Comparison of ENCODE assay signal across 33 cellular contexts in genomic region chr11:125455851-125456250, GRCh38.
"Had no signal": no experiment of that assay in that cellular context is flagged by ENCODE, and none has a peak within 500 bp of the region (broad histone marks: within the 10 kb centered on the region; RNA-seq: fewer than 3 reads in every experiment).

No MANE protein-coding gene starts in this region.

- H3K9me3 Mint-ChIP-seq: activated CD4-positive, alpha-beta memory T cell treated with anti-CD3 and anti-CD28 coated beads, Interleukin-2, amount 10 ng/mL, durations not matched to agents 7 days and 5 days; activated CD4-positive, alpha-beta T cell treated with anti-CD3 and anti-CD28 coated beads, Interleukin-2, amount 10 ng/mL, durations not matched to agents 7 days and 5 days; activated T-cell treated with anti-CD3 and anti-CD28 coated beads, Interleukin-2, amount 50 U/mL, for 72 hours; nephron; stimulated activated memory B cell treated with anti-CD40 and anti-IgM and Interleukin-4, amounts not matched to agents 10 μg/mL and 1 μg/mL and 100 μg/mL, for 72 hours had no signal

- H3K27me3 Mint-ChIP-seq: activated CD4-positive, alpha-beta memory T cell treated with anti-CD3 and anti-CD28 coated beads, Interleukin-2, amount 10 ng/mL, durations not matched to agents 7 days and 5 days; activated CD4-positive, alpha-beta T cell treated with anti-CD3 and anti-CD28 coated beads, Interleukin-2, amount 10 ng/mL, durations not matched to agents 7 days and 5 days; activated naive CD8-positive, alpha-beta T cell; stimulated activated memory B cell treated with anti-CD40 and anti-IgM and Interleukin-4, amounts not matched to agents 10 μg/mL and 1 μg/mL and 100 μg/mL, for 72 hours had no signal

- H3K79me2 ChIP-seq: parathyroid adenoma had no signal

- H3K36me3 Mint-ChIP-seq: activated CD8-positive, alpha-beta memory T cell treated with anti-CD3 and anti-CD28 coated beads, Interleukin-2, amount 10 ng/mL, durations not matched to agents 7 days and 5 days; activated naive CD8-positive, alpha-beta T cell; stimulated activated memory B cell treated with anti-CD40 and anti-IgM and Interleukin-4, amounts not matched to agents 10 μg/mL and 1 μg/mL and 100 μg/mL, for 72 hours had no signal

- H3K4me3 ChIP-seq: body of pancreas, cardiac muscle cell, esophagus squamous epithelium, psoas muscle, smooth muscle cell, thoracic aorta, uterus had no signal

- H3K27ac ChIP-seq: body of pancreas, cardiac muscle cell, epithelial cell of prostate, esophagus squamous epithelium, neutrophil, parathyroid adenoma, psoas muscle, thoracic aorta, uterus, WERI-Rb-1 had no signal

- H3K4me2 ChIP-seq: smooth muscle cell had no signal

- DNase-seq: activated CD4-positive, alpha-beta memory T cell treated with anti-CD3 and anti-CD28 coated beads, Interleukin-2, amount 10 ng/mL, durations not matched to agents 7 days and 5 days; activated CD4-positive, alpha-beta T cell treated with anti-CD3 and anti-CD28 coated beads for 1 hour; activated CD4-positive, alpha-beta T cell treated with anti-CD3 and anti-CD28 coated beads, Interleukin-2, amount 10 ng/mL, durations not matched to agents 7 days and 5 days; activated CD8-positive, alpha-beta memory T cell treated with anti-CD3 and anti-CD28 coated beads, Interleukin-2, amount 10 ng/mL, durations not matched to agents 7 days and 5 days; activated naive CD4-positive, alpha-beta T cell treated with Interleukin-2 at 50 U/mL for 16 hours; activated T-cell treated with anti-CD3 and anti-CD28 coated beads for 4 hours; activated T-cell treated with anti-CD3 and anti-CD28 coated beads, Interleukin-2, amount 50 U/mL, for 72 hours; aorta; body of pancreas; cortex of kidney; esophagus squamous epithelium; foreskin melanocyte; left cardiac atrium; left ventricle myocardium superior; psoas muscle; stimulated activated CD4-positive, alpha-beta T cell treated with anti-CD3 and anti-CD28 coated beads, Interleukin-1b, Interleukin-23, amount 100 ng/mL, for 48 hours; stimulated activated CD4-positive, alpha-beta T cell treated with anti-CD3 and anti-CD28 coated beads, Interleukin-4, amount 100 ng/mL, for 4 hours; stimulated activated CD8-positive, alpha-beta memory T cell treated with anti-CD3 and anti-CD28 coated beads, Interleukin-4, amount 100 ng/mL, for 48 hours; T-helper 17 cell; T1000; trophoblast cell; uterus; WERI-Rb-1 had no signal

- H3K4me3 Mint-ChIP-seq: activated CD4-positive, alpha-beta memory T cell treated with anti-CD3 and anti-CD28 coated beads, Interleukin-2, amount 10 ng/mL, durations not matched to agents 7 days and 5 days; activated CD4-positive, alpha-beta T cell treated with anti-CD3 and anti-CD28 coated beads, Interleukin-2, amount 10 ng/mL, durations not matched to agents 7 days and 5 days; activated CD8-positive, alpha-beta memory T cell treated with anti-CD3 and anti-CD28 coated beads, Interleukin-2, amount 10 ng/mL, durations not matched to agents 7 days and 5 days; activated naive CD8-positive, alpha-beta T cell; activated T-cell treated with anti-CD3 and anti-CD28 coated beads, Interleukin-2, amount 50 U/mL, for 72 hours; nephron; stimulated activated memory B cell treated with anti-CD40 and anti-IgM and Interleukin-4, amounts not matched to agents 10 μg/mL and 1 μg/mL and 100 μg/mL, for 72 hours; T-helper 17 cell had no signal

- H3K4me1 Mint-ChIP-seq: stimulated activated memory B cell treated with anti-CD40 and anti-IgM and Interleukin-4, amounts not matched to agents 10 μg/mL and 1 μg/mL and 100 μg/mL, for 72 hours had no signal

- H3K27me3 ChIP-seq: body of pancreas, cardiac muscle cell, esophagus squamous epithelium, neutrophil, uterus had no signal

- H3K9me3 ChIP-seq: body of pancreas, esophagus squamous epithelium, neutrophil, psoas muscle, thoracic aorta, uterus had no signal

- H2AFZ ChIP-seq: parathyroid adenoma had no signal

- H3K4me1 ChIP-seq: parathyroid adenoma had no signal

- ATAC-seq: activated CD8-positive, alpha-beta memory T cell treated with anti-CD3 and anti-CD28 coated beads, Interleukin-2, amount 10 ng/mL, durations not matched to agents 7 days and 5 days; activated T-cell treated with anti-CD3 and anti-CD28 coated beads, Interleukin-2, amount 50 U/mL, for 72 hours; body of pancreas; left cardiac atrium; left ventricle myocardium superior; psoas muscle; stimulated activated memory B cell treated with anti-CD40 and anti-IgM and Interleukin-4, amounts not matched to agents 10 μg/mL and 1 μg/mL and 100 μg/mL, for 72 hours; T-helper 17 cell had no signal

- H3K9ac ChIP-seq: parathyroid adenoma had no signal

- H3K36me3 ChIP-seq: cardiac muscle cell, esophagus squamous epithelium, neutrophil, thoracic aorta, uterus, WERI-Rb-1 had no signal

- H3K27ac Mint-ChIP-seq: activated CD4-positive, alpha-beta memory T cell treated with anti-CD3 and anti-CD28 coated beads, Interleukin-2, amount 10 ng/mL, durations not matched to agents 7 days and 5 days; activated CD4-positive, alpha-beta T cell treated with anti-CD3 and anti-CD28 coated beads, Interleukin-2, amount 10 ng/mL, durations not matched to agents 7 days and 5 days; activated CD8-positive, alpha-beta memory T cell treated with anti-CD3 and anti-CD28 coated beads, Interleukin-2, amount 10 ng/mL, durations not matched to agents 7 days and 5 days; activated naive CD8-positive, alpha-beta T cell; activated T-cell treated with anti-CD3 and anti-CD28 coated beads, Interleukin-2, amount 50 U/mL, for 72 hours; nephron; stimulated activated memory B cell treated with anti-CD40 and anti-IgM and Interleukin-4, amounts not matched to agents 10 μg/mL and 1 μg/mL and 100 μg/mL, for 72 hours; T-helper 17 cell had no signal

- FAIRE-seq: islet of Langerhans had no signal
